33 cellular contexts compared by ENCODE assay signal in the genomic region with DNA sequence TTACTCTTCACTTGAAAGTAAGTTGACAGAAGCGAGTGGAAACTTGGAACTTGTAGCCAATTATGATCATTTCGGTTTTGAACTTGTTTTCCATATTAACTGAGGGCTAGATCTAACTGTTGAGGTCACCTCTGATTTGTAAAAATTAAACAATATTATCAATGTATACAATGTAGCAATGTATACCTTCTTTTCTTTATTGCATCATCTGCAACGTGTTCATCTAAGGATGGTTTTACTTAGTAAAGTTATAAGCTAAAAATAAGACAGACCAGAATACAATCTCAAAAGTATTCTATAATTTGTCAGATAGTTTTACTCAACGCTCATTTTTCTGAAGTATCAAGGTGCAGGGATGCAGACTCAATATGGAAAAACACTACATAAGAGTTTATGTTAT.
DNase-seq lines count a peak whose midpoint lies in the region; ATAC-seq, FAIRE-seq and TF ChIP-seq lines count a peak whose summit lies in the region.
"Had no signal": no experiment of that assay in that cellular context is flagged by ENCODE, and none has a peak within 500 bp of the region (broad histone marks: within the 10 kb centered on the region; RNA-seq: fewer than 3 reads in every experiment).

No MANE protein-coding gene starts in this region.

- no peaks in the 10 kb centered on the region for H3K79me2 ChIP-seq in HepG2 (ENCODE audit: insufficient read depth, low read length)

- H2AK5ac ChIP-seq in IMR-90 (ENCODE audit: low read depth, low read length), result no peak overlapping the region

- no peak overlapping the region for H2BK15ac ChIP-seq in IMR-90 (ENCODE audit: low read depth, low read length)

- peaks cover 0 to 5% of the 10 kb centered on the region in 2 experiments; a peak in 1 of 4 replicates for H3K79me1 ChIP-seq in IMR-90 (ENCODE audit: low read depth in 1 of 2, low read length in 2 of 2)

- H3K9me3 ChIP-seq in HepG2 (ENCODE audit: low read length) (peaks cover 8% of the 10 kb centered on the region), right lobe of liver (no peaks in the 10 kb centered on the region), IMR-90 (ENCODE audit: control insufficient read depth, insufficient read depth, low read length) (peaks cover 6% of the 10 kb centered on the region)
- H3K9me3 ChIP-seq: BE2C, BLaER1 had no signal

- POLR2A ChIA-PET in HepG2 (lab: Yijun Ruan, JAX), result no interaction called here
- POLR2A ChIA-PET in IMR-90 (lab: Charles Lee; ENCODE audit: unreplicated experiment), result no interaction called here

- intact Hi-C loops in HepG2 (cut with micrococcal nuclease; ENCODE audit: unreplicated experiment), result no loop called here
- intact Hi-C loops in right lobe of liver (cut with DNase I), result no loop called here
- intact Hi-C loops in IMR-90 (cut with micrococcal nuclease), result no loop called here

- TF ChIP-seq EP300 in HepG2 (IDR thresholded peaks at IDR 0.05; ENCODE audit: low read depth in 2 of 2, low read length in 2 of 2) (no peak), HepG2 (CRISPR knock-in tag; IDR thresholded peaks at IDR 0.05; ENCODE audit: borderline replicate concordance) (no peak)

- FAIRE-seq in HepG2 (lab: Jason Lieb, UNC), result no peak
- FAIRE-seq: A204.1, A549, D721Med had no signal

- H3K14ac ChIP-seq in IMR-90 (replicated peaks; ENCODE audit: low read depth, low read length), result no peak overlapping the region

- no peak overlapping the region for H3K9ac ChIP-seq in HepG2 (ENCODE audit: insufficient read depth, low read depth, low read length)
- no peak overlapping the region for H3K9ac ChIP-seq in IMR-90 (ENCODE audit: low read depth, low read length)
- H3K9ac ChIP-seq: BLaER1; BLaER1 treated with 17β-estradiol and CSF1 and Interleukin-3, amounts not matched to agents 10 nM and 100 nM had no signal

- BruUV-seq in HepG2 (replicated peaks; lab: Mats Ljungman, UMichigan) (no TSS peak), IMR-90 (replicated peaks; lab: Mats Ljungman, UMichigan) (no TSS peak)

- H4K91ac ChIP-seq in IMR-90 (ENCODE audit: insufficient read depth, low read depth, low read length), result no peak overlapping the region

- H4K5ac ChIP-seq in IMR-90 (ENCODE audit: low read depth, low read length), result no peak overlapping the region; the same call in 1 of the 2 replicates

- peaks cover 7% of the 10 kb centered on the region; the same call in 1 of the 2 replicates for H3K9me1 ChIP-seq in IMR-90 (ENCODE audit: insufficient read depth, low read length)

- no peak overlapping the region for H2AFZ ChIP-seq in HepG2 (ENCODE audit: low read length)
- no peak overlapping the region for H2AFZ ChIP-seq in IMR-90 (replicated peaks; ENCODE audit: low read length, poor library complexity)

- ATAC-seq in HepG2 (no peak), right lobe of liver (no peak), IMR-90 (ENCODE audit: low read depth) (no peak)
- ATAC-seq: A549; CD8-positive, alpha-beta T cell had no signal

- H4K20me1 ChIP-seq in HepG2 (ENCODE audit: insufficient read depth, low read length), result no peaks in the 10 kb centered on the region
- H4K20me1 ChIP-seq in IMR-90 (ENCODE audit: insufficient read depth, low read length), result no peaks in the 10 kb centered on the region
- H4K20me1 ChIP-seq: BLaER1; BLaER1 treated with 17β-estradiol and CSF1 and Interleukin-3, amounts not matched to agents 10 nM and 100 nM had no signal

- no peak overlapping the region for H2BK20ac ChIP-seq in IMR-90 (ENCODE audit: low read depth, low read length)

- TF ChIP-seq POLR2A in HepG2 (IDR thresholded peaks at IDR 0.05; ENCODE audit: insufficient read depth in 1 of 2, low read depth in 2 of 2, low read length in 2 of 2) (no peak), right lobe of liver (IDR thresholded peaks at IDR 0.05) (no peak), IMR-90 (IDR thresholded peaks at IDR 0.05; ENCODE audit: low read depth, low read length) (no peak)

- TF ChIP-seq RAD21 in HepG2 (CRISPR knock-in tag; IDR thresholded peaks at IDR 0.05) (no peak), IMR-90 (IDR thresholded peaks at IDR 0.05; ENCODE audit: low read length) (no peak)

- TF ChIP-seq CTCF in HepG2 (CRISPR knock-in tag; IDR thresholded peaks at IDR 0.05) (no peak), right lobe of liver (IDR thresholded peaks at IDR 0.05) (no peak), IMR-90 (conservative IDR thresholded peaks at IDR 0.05; ENCODE audit: low read depth, low read length) (no peak), LNCaP clone FGC (IDR thresholded peaks at IDR 0.05; ENCODE audit: control insufficient read depth, extremely low read depth, insufficient read depth) (no peak)

- no peak overlapping the region for H2BK120ac ChIP-seq in IMR-90 (ENCODE audit: low read depth, low read length)

- H3K27ac ChIP-seq in HepG2 (ENCODE audit: extremely low read length, insufficient read depth, low read length) (no peak overlapping the region), right lobe of liver (no peak overlapping the region), IMR-90 (ENCODE audit: insufficient read depth, low read length) (no peak overlapping the region)
- H3K27ac ChIP-seq: 22Rv1; A549; BLaER1; BLaER1 treated with 17β-estradiol and CSF1 and Interleukin-3, amounts not matched to agents 10 nM and 100 nM; C4-2B had no signal

- no peak overlapping the region for H3K23ac ChIP-seq in IMR-90 (ENCODE audit: low read depth, low read length)

- no peak overlapping the region for H2BK5ac ChIP-seq in IMR-90 (ENCODE audit: low read depth, low read length, poor library complexity, severe bottlenecking)

- peak overlapping the region; percentile 61 for H3K18ac ChIP-seq in IMR-90 (ENCODE audit: low read depth, low read length)

- in situ Hi-C loops in HepG2 (cut with HindIII; ENCODE audit: extremely low pct_ligation_motif_present, low pct_unique_long_range_greater_than_20kb) (no loop called here), IMR-90 (cut with MboI; ENCODE audit: low sequenced_read_pairs) (no loop called here)

- no peak overlapping the region for H3K56ac ChIP-seq in IMR-90 (ENCODE audit: extremely low read depth, insufficient read depth, low read length)

- H3K27me3 ChIP-seq in HepG2 (ENCODE audit: control insufficient read depth in 1 of 2, insufficient read depth in 2 of 2, low read length in 2 of 2), result peaks cover 0 to 8% of the 10 kb centered on the region in 2 experiments; a peak in 1 of 5 replicates
- no peaks in the 10 kb centered on the region for H3K27me3 ChIP-seq in right lobe of liver
- no peaks in the 10 kb centered on the region for H3K27me3 ChIP-seq in IMR-90 (ENCODE audit: control insufficient read depth, insufficient read depth, low read length)
- H3K27me3 ChIP-seq: BE2C, BLaER1 had no signal

- H3K4me2 ChIP-seq in HepG2 (ENCODE audit: low read depth, low read length), result no peak overlapping the region
- H3K4me2 ChIP-seq in IMR-90 (ENCODE audit: low read depth, low read length), result no peak overlapping the region
- H3K4me2 ChIP-seq: A549; BLaER1; BLaER1 treated with 17β-estradiol and CSF1 and Interleukin-3, amounts not matched to agents 10 nM and 100 nM had no signal

- 11% methylated on average over 4 of the region's 4 CpGs for WGBS in HepG2 (ENCODE audit: low lambda C conversion rate)
- 65% methylated on average over 4 of the region's 4 CpGs for WGBS in right lobe of liver (ENCODE audit: insufficient coverage, low coverage, low lambda C conversion rate, missing lambda C conversion rate)
- WGBS in IMR-90 (ENCODE audit: extremely low coverage in 2 of 2, insufficient read length in 1 of 2), 2 experiments, result no CpG with 5 or more reads among the region's 4 CpGs

- H3K4me3 ChIP-seq in HepG2 (replicated peaks in 1 of 3; ENCODE audit: insufficient read depth in 1 of 3, low read depth in 2 of 3, low read length in 3 of 3) (no peak overlapping the region), right lobe of liver (no peak overlapping the region), IMR-90 (ENCODE audit: insufficient read depth, low read depth, low read length) (no peak overlapping the region), LNCaP clone FGC (ENCODE audit: low read depth, low read length) (peak overlapping the region; percentile 13; the same call in 1 of the 2 replicates)
- H3K4me3 ChIP-seq: A549; BLaER1; BLaER1 treated with 17β-estradiol and CSF1 and Interleukin-3, amounts not matched to agents 10 nM and 100 nM had no signal

- CTCF ChIA-PET in HepG2 (lab: Yijun Ruan, JAX; ENCODE audit: low intra/inter-chr PET ratio, low total read pairs) (no interaction called here), IMR-90 (lab: Yijun Ruan, JAX) (no interaction called here)

- DNase-seq in HepG2 (ENCODE audit: low spot score), result no peak
- no peak for DNase-seq in right lobe of liver
- DNase-seq in IMR-90, result no peak
- DNase-seq in LNCaP clone FGC (ENCODE audit: low read depth), result no peak
- no peak for DNase-seq in epidermal melanocyte (ENCODE audit: insufficient read length, low spot score)
- DNase-seq in NCI-H226, result no peak
- DNase-seq: 8988T; ACHN; AML-193; BE2C; C1 segment of cervical spinal cord; Caco-2; Calu3; CD4-positive, alpha-beta memory T cell; CD4-positive, alpha-beta T cell; CD4-positive, CD25-positive, alpha-beta regulatory T cell; CD8-positive, alpha-beta memory T cell; CD8-positive, alpha-beta T cell; COR-L47; DMS 273 treated with DMSO at 0.1 percent for 48 hours; DMS153; DMS53; DMS79; DMS79 treated with DMSO at 0.1 percent for 48 hours; DND-41; EL had no signal

- no peak overlapping the region for H2AK9ac ChIP-seq in IMR-90 (replicated peaks; ENCODE audit: low read depth, low read length, poor library complexity)

- no peak overlapping the region for H4K8ac ChIP-seq in IMR-90 (ENCODE audit: low read depth in 2 of 2, low read length in 2 of 2)

- H3K4me1 ChIP-seq in HepG2 (ENCODE audit: insufficient read depth, low read length), result no peaks in the 10 kb centered on the region
- no peaks in the 10 kb centered on the region for H3K4me1 ChIP-seq in right lobe of liver
- H3K4me1 ChIP-seq in IMR-90 (ENCODE audit: control insufficient read depth, insufficient read depth, low read length), result peaks cover 13% of the 10 kb centered on the region
- H3K4me1 ChIP-seq: A549; BLaER1; BLaER1 treated with 17β-estradiol and CSF1 and Interleukin-3, amounts not matched to agents 10 nM and 100 nM had no signal

- dilution Hi-C loops in IMR-90 (cut with HindIII; ENCODE audit: low sequenced_read_pairs, unreplicated experiment), result no loop called here

- H3K36me3 ChIP-seq in HepG2 (replicated peaks in 1 of 2; ENCODE audit: control insufficient read depth in 1 of 2, insufficient read depth in 2 of 2, low read length in 2 of 2), result no peaks in the 10 kb centered on the region
- no peaks in the 10 kb centered on the region for H3K36me3 ChIP-seq in right lobe of liver
- H3K36me3 ChIP-seq in IMR-90 (ENCODE audit: control insufficient read depth, insufficient read depth, low read length), result peaks cover 5% of the 10 kb centered on the region; the same call in 1 of the 2 replicates
- H3K36me3 ChIP-seq: BE2C; BLaER1; BLaER1 treated with 17β-estradiol and CSF1 and Interleukin-3, amounts not matched to agents 10 nM and 100 nM had no signal

- no peak overlapping the region for H3K4ac ChIP-seq in IMR-90 (ENCODE audit: low read depth, low read length)

TF ChIP-seq in IMR-90, 13 proteins besides CTCF, POLR2A, EP300 and RAD21:
- no peak for TF ChIP-seq SMC3 (IDR thresholded peaks at IDR 0.05; ENCODE audit: low read depth, low read length)
- no peak for TF ChIP-seq RCOR1 (IDR thresholded peaks at IDR 0.05; ENCODE audit: insufficient replicate concordance, low read length)
- peak; percentile 51 for TF ChIP-seq CEBPB (IDR thresholded peaks at IDR 0.05; ENCODE audit: low read depth, low read length)
- TF ChIP-seq MAFK (IDR thresholded peaks at IDR 0.05; ENCODE audit: low read depth, low read length), result no peak
